Comparison of ENCODE assay signal across 1 cellular context in genomic region chr17:21214015-21214776, GRCh38.
A peak's percentile ranks its signal among the peaks of the same experiment; 100 is the strongest.
TF ChIP-seq lines count a peak whose summit lies in the region.

Gene TMEM11 (minus strand): TSS chr17:21214161. CDS start chr17:21214152, 9 bp downstream.

TF ChIP-seq in HepG2, 621 proteins besides CTCF, POLR2A, EP300 and RAD21 (continued from another document and continues in another):
- TF ChIP-seq HMGXB4 (CRISPR knock-in tag; IDR thresholded peaks at IDR 0.05; ENCODE audit: borderline replicate concordance in 1 of 2, low read depth in 1 of 2) (peak in 1 of 2 experiments; percentile 38; a peak in 2 of 4 replicates), ZFX (CRISPR knock-in tag; IDR thresholded peaks at IDR 0.05; ENCODE audit: low read depth) (peak; percentile 86), ZNF253 (CRISPR knock-in tag; IDR thresholded peaks at IDR 0.05; ENCODE audit: borderline replicate concordance) (no peak), ZMYM4 (CRISPR knock-in tag; IDR thresholded peaks at IDR 0.05) (no peak), ZNF432 (CRISPR knock-in tag; IDR thresholded peaks at IDR 0.05; ENCODE audit: borderline replicate concordance) (no peak), ZNF232 (CRISPR knock-in tag; IDR thresholded peaks at IDR 0.05; ENCODE audit: borderline replicate concordance) (0 out of 2 replicates have a peak, but pooled peaks have one; percentile 19), FOXC1 (CRISPR knock-in tag; IDR thresholded peaks at IDR 0.05; ENCODE audit: borderline replicate concordance) (peak; percentile 76; the same call in 1 of the 2 replicates), ZNF24 (IDR thresholded peaks at IDR 0.05) (no peak), TFDP2 (CRISPR knock-in tag; IDR thresholded peaks at IDR 0.05) (peak; percentile 79), NKX3-1 (CRISPR knock-in tag; IDR thresholded peaks at IDR 0.05) (no peak), BORCS8-MEF2B (CRISPR knock-in tag; IDR thresholded peaks at IDR 0.05) (no peak), CHD2 (IDR thresholded peaks at IDR 0.05; ENCODE audit: low read depth, low read length) (peak; percentile 95), ZNF781 (CRISPR knock-in tag; IDR thresholded peaks at IDR 0.05; ENCODE audit: borderline replicate concordance, not compliant biosample characterization) (peak; percentile 83), SCMH1 (CRISPR knock-in tag; IDR thresholded peaks at IDR 0.05; ENCODE audit: borderline replicate concordance) (no peak), IKZF5 (CRISPR knock-in tag; IDR thresholded peaks at IDR 0.05) (0 out of 2 replicates have a peak, but pooled peaks have one; percentile 2), ZSCAN22 (CRISPR knock-in tag; IDR thresholded peaks at IDR 0.05) (no peak), PRPF4 (IDR thresholded peaks at IDR 0.05; ENCODE audit: low read depth, low read length, poor library complexity, severe bottlenecking) (no peak), HNF4G (IDR thresholded peaks at IDR 0.05; ENCODE audit: borderline replicate concordance, low read depth, low read length) (no peak; the same call in 1 of the 2 replicates), HNF4G (CRISPR knock-in tag; IDR thresholded peaks at IDR 0.05; ENCODE audit: borderline replicate concordance, low read depth) (no peak), ZNF224 (CRISPR knock-in tag; IDR thresholded peaks at IDR 0.05) (0 out of 2 replicates have a peak, but pooled peaks have one; percentile 40), DMAP1 (CRISPR knock-in tag; IDR thresholded peaks at IDR 0.05) (peak; percentile 77), ZHX1 (CRISPR knock-in tag; IDR thresholded peaks at IDR 0.05; ENCODE audit: low read depth) (no peak), MAF1 (CRISPR knock-in tag; IDR thresholded peaks at IDR 0.05; ENCODE audit: borderline replicate concordance) (peak; percentile 30; the same call in 1 of the 2 replicates), ZNF614 (CRISPR knock-in tag; IDR thresholded peaks at IDR 0.05; ENCODE audit: borderline replicate concordance) (no peak), ZNF496 (CRISPR knock-in tag; IDR thresholded peaks at IDR 0.05; ENCODE audit: insufficient replicate concordance) (no peak), UBTF (CRISPR knock-in tag; IDR thresholded peaks at IDR 0.05) (peak; percentile 61; the same call in 1 of the 2 replicates), RBAK (CRISPR knock-in tag; IDR thresholded peaks at IDR 0.05) (no peak), XRCC5 (optimal IDR thresholded peaks at IDR 0.05; ENCODE audit: low read length) (peak; percentile 67), RBFOX2 (IDR thresholded peaks at IDR 0.05; ENCODE audit: low read depth, low read length) (peak; percentile 95), ZBTB43 (CRISPR knock-in tag; conservative IDR thresholded peaks at IDR 0.05) (no peak), SRF (IDR thresholded peaks at IDR 0.05; ENCODE audit: low read depth, low read length) (no peak), ZNF331 (CRISPR knock-in tag; IDR thresholded peaks at IDR 0.05) (0 out of 2 replicates have a peak, but pooled peaks have one; percentile 10), ZNF546 (CRISPR knock-in tag; conservative IDR thresholded peaks at IDR 0.05) (peak; percentile 65), PAWR (CRISPR knock-in tag; IDR thresholded peaks at IDR 0.05; ENCODE audit: borderline replicate concordance) (no peak), ARID5B (CRISPR knock-in tag; IDR thresholded peaks at IDR 0.05) (0 out of 2 replicates have a peak, but pooled peaks have one; percentile 18), RARG (CRISPR knock-in tag; IDR thresholded peaks at IDR 0.05; ENCODE audit: low read depth) (no peak), EHMT2 (IDR thresholded peaks at IDR 0.05; ENCODE audit: borderline replicate concordance, low read depth, low read length) (no peak), PAX8 (CRISPR knock-in tag; IDR thresholded peaks at IDR 0.05; ENCODE audit: borderline replicate concordance) (no peak; the same call in 1 of the 2 replicates), CHCHD3 (CRISPR knock-in tag; IDR thresholded peaks at IDR 0.05) (no peak), ARHGAP35 (CRISPR knock-in tag; IDR thresholded peaks at IDR 0.05; ENCODE audit: borderline replicate concordance) (no peak; the same call in 1 of the 2 replicates), FOXO1 (CRISPR knock-in tag; IDR thresholded peaks at IDR 0.05) (no peak), AGO1 (IDR thresholded peaks at IDR 0.05; ENCODE audit: low read depth, low read length, poor library complexity, severe bottlenecking) (no peak), KDM5A (IDR thresholded peaks at IDR 0.05; ENCODE audit: borderline replicate concordance, low read length) (peak; percentile 20; the same call in 1 of the 2 replicates), JUN (CRISPR knock-in tag; IDR thresholded peaks at IDR 0.05) (no peak), RXRB (CRISPR knock-in tag; IDR thresholded peaks at IDR 0.05; ENCODE audit: borderline replicate concordance) (peak; percentile 15; the same call in 1 of the 2 replicates), TARDBP (CRISPR knock-in tag; IDR thresholded peaks at IDR 0.05) (no peak), ZNF792 (CRISPR knock-in tag; IDR thresholded peaks at IDR 0.05) (no peak), MTERF4 (CRISPR knock-in tag; IDR thresholded peaks at IDR 0.05) (peak; percentile 49; the same call in 1 of the 2 replicates), ZNF367 (CRISPR knock-in tag; IDR thresholded peaks at IDR 0.05; ENCODE audit: borderline replicate concordance) (no peak; the same call in 1 of the 2 replicates), ERF (CRISPR knock-in tag; IDR thresholded peaks at IDR 0.05) (peak; percentile 53; the same call in 1 of the 2 replicates), ZBTB37 (CRISPR knock-in tag; IDR thresholded peaks at IDR 0.05) (no peak)
